In the genomic region with DNA sequence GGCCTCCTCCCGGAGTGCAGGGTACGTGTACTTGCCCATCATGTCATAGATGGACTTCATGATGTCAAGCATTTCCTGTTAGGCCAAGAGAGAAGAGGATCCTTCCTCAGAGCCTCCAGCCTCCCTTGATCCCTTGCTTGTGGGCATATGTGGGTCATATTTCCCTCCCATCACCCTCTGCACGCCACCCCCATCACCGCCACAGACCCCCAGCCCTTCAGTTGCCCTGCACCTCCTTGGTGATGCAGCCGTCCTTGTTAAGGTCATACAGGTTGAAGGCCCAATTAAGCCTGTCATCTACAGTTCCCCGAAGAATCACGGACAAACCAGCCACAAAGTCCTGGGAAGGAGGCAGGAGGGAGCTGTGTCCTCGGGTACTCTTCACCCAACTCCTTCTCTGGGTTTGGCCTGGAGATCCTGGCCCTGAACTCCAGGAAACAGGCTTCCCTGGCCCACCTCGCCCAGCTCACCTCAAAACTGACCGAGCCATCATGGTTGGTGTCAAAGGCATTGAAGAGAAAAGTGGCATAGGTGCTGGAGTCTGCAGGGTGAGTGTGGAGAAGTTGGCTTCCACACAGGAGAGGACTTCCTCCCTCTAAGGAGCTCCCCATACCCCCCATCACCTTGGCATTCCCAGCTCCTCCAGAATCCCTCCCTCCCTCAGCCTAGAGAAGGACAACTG, we compare ENCODE assay signal across 30 cellular contexts. TPM values are rescaled to one million over a fixed set of nuclear protein-coding genes. Genes with fewer than 3 reads are reported as not detected.
DNase-seq lines count a peak whose midpoint lies in the region; ATAC-seq and TF ChIP-seq lines count a peak whose summit lies in the region.
"Had no signal": no experiment of that assay in that cellular context is flagged by ENCODE, and none has a peak within 500 bp of the region (broad histone marks: within the 10 kb centered on the region; RNA-seq: fewer than 3 reads in every experiment).

No MANE protein-coding gene starts in this region.

- H3K27me3 Mint-ChIP-seq in CD4-positive, alpha-beta T cell, result peaks cover 5% of the 10 kb centered on the region
- no peaks in the 10 kb centered on the region for H3K27me3 Mint-ChIP-seq in nephron (ENCODE audit: low read depth)
- H3K27me3 Mint-ChIP-seq: activated CD4-positive, alpha-beta T cell treated with anti-CD3 and anti-CD28 coated beads, Interleukin-2, amount 10 ng/mL, durations not matched to agents 7 days and 5 days; stimulated activated memory B cell treated with anti-CD40 and anti-IgM and Interleukin-4, amounts not matched to agents 10 μg/mL and 1 μg/mL and 100 μg/mL, for 72 hours had no signal

- ATAC-seq in CD4-positive, alpha-beta T cell (ENCODE audit: poor library complexity), result no peak
- ATAC-seq in RWPE2 (ENCODE audit: low read depth) (no peak), GM21619 (IDR thresholded peaks at IDR 0.05; ENCODE audit: unreplicated experiment) (no peak)
- ATAC-seq: activated T-cell treated with anti-CD3 and anti-CD28 coated beads, Interleukin-2, amount 50 U/mL, for 72 hours; HCT116; stimulated activated memory B cell treated with anti-CD40 and anti-IgM and Interleukin-4, amounts not matched to agents 10 μg/mL and 1 μg/mL and 100 μg/mL, for 72 hours had no signal

- intact Hi-C loops in CD4-positive, alpha-beta T cell (cut with DNase I, micrococcal nuclease), result loop anchor here in 1 of 2 experiments (10.0 kb wide), 2 partner anchors 473 to 677 kb away; partner anchors contain the start of genes ACTR1A, BTRC and SUFU

- H3K4me1 Mint-ChIP-seq in CD4-positive, alpha-beta T cell (ENCODE audit: low read depth), result peaks cover 32% of the 10 kb centered on the region
- peaks cover 32% of the 10 kb centered on the region for H3K4me1 Mint-ChIP-seq in nephron

- TF ChIP-seq CTCF in CD4-positive, alpha-beta T cell (IDR thresholded peaks at IDR 0.05), result no peak
- TF ChIP-seq CTCF in RWPE2 (IDR thresholded peaks at IDR 0.05; ENCODE audit: poor library complexity, severe bottlenecking) (no peak), nephron (IDR thresholded peaks at IDR 0.05; ENCODE audit: unreplicated experiment in 3 of 3) (no peak)

- POLR2A ChIA-PET in CD4-positive, alpha-beta T cell (lab: Charles Lee), result interaction anchor here (16.7 kb wide), 1 partner anchor 11 kb away, joined by 223 read pairs; the partner anchor contains the start of gene OGA

- H3K36me3 Mint-ChIP-seq in CD4-positive, alpha-beta T cell (ENCODE audit: low read depth), result peaks cover 9% of the 10 kb centered on the region
- H3K36me3 Mint-ChIP-seq in nephron (ENCODE audit: low read depth), result peaks cover 8% of the 10 kb centered on the region
- H3K36me3 Mint-ChIP-seq: stimulated activated memory B cell treated with anti-CD40 and anti-IgM and Interleukin-4, amounts not matched to agents 10 μg/mL and 1 μg/mL and 100 μg/mL, for 72 hours had no signal

- H3K27ac ChIP-seq in CD4-positive, alpha-beta T cell (ENCODE audit: low read depth, low read length), result no peak overlapping the region
- no peak overlapping the region for H3K27ac ChIP-seq in RWPE2 (ENCODE audit: poor library complexity, severe bottlenecking)
- H3K27ac ChIP-seq: brain microvascular endothelial cell, SJCRH30 had no signal

- H3K36me3 ChIP-seq in RWPE2 (ENCODE audit: low read depth), result no peaks in the 10 kb centered on the region
- H3K36me3 ChIP-seq: brain microvascular endothelial cell, MG63, SJCRH30 had no signal

- peak overlapping the region; percentile 48 for H3K4me3 Mint-ChIP-seq in CD4-positive, alpha-beta T cell
- H3K4me3 Mint-ChIP-seq in nephron, result peak overlapping the region in 2 of 3 experiments; percentile 11 to 57
- H3K4me3 Mint-ChIP-seq: activated CD4-positive, alpha-beta T cell treated with anti-CD3 and anti-CD28 coated beads, Interleukin-2, amount 10 ng/mL, durations not matched to agents 7 days and 5 days; activated naive CD4-positive, alpha-beta T cell treated with anti-CD3 and anti-CD28 coated beads for 36 hours; activated T-cell treated with anti-CD3 and anti-CD28 coated beads, Interleukin-2, amount 50 U/mL, for 72 hours had no signal

- no peaks in the 10 kb centered on the region for H3K9me3 Mint-ChIP-seq in CD4-positive, alpha-beta T cell
- no peaks in the 10 kb centered on the region for H3K9me3 Mint-ChIP-seq in nephron
- H3K9me3 Mint-ChIP-seq: activated CD4-positive, alpha-beta T cell treated with anti-CD3 and anti-CD28 coated beads, Interleukin-2, amount 10 ng/mL, durations not matched to agents 7 days and 5 days; activated naive CD4-positive, alpha-beta T cell treated with anti-CD3 and anti-CD28 coated beads for 36 hours; activated T-cell treated with anti-CD3 and anti-CD28 coated beads, Interleukin-2, amount 50 U/mL, for 72 hours; nephron progenitor cell; stimulated activated memory B cell treated with anti-CD40 and anti-IgM and Interleukin-4, amounts not matched to agents 10 μg/mL and 1 μg/mL and 100 μg/mL, for 72 hours had no signal

- H3K4me1 ChIP-seq in RWPE2 (ENCODE audit: insufficient read depth, poor library complexity, severe bottlenecking), result peaks cover 5% of the 10 kb centered on the region

- peak overlapping the region; percentile 49 for H3K27ac Mint-ChIP-seq in CD4-positive, alpha-beta T cell
- H3K27ac Mint-ChIP-seq in nephron, result no peak overlapping the region
- H3K27ac Mint-ChIP-seq: activated CD4-positive, alpha-beta T cell treated with anti-CD3 and anti-CD28 coated beads, Interleukin-2, amount 10 ng/mL, durations not matched to agents 7 days and 5 days; activated T-cell treated with anti-CD3 and anti-CD28 coated beads, Interleukin-2, amount 50 U/mL, for 72 hours; nephron progenitor cell had no signal

- no peak overlapping the region for H3K4me3 ChIP-seq in RWPE2 (ENCODE audit: severe bottlenecking)
- H3K4me3 ChIP-seq: MG63, SJCRH30 had no signal

- H3K9me3 ChIP-seq in CD4-positive, alpha-beta T cell (ENCODE audit: control insufficient read depth, low read length), result no peaks in the 10 kb centered on the region
- no peaks in the 10 kb centered on the region for H3K9me3 ChIP-seq in RWPE2 (ENCODE audit: severe bottlenecking)
- H3K9me3 ChIP-seq: MG63, sigmoid colon, SJCRH30 had no signal

- peak in 1 of 10 experiments; percentile 32 for DNase-seq in CD4-positive, alpha-beta T cell
- DNase-seq in RWPE2 (ENCODE audit: low spot score) (peak; percentile 9), NCI-H2029 (lab: John Stamatoyannopoulos, UW) (no peak), LoVo (ENCODE audit: low spot score) (no peak)
- DNase-seq: activated CD4-positive, alpha-beta T cell treated with anti-CD3 and anti-CD28 coated beads, Interleukin-2, amount 10 ng/mL, durations not matched to agents 7 days and 5 days; activated naive CD4-positive, alpha-beta T cell treated with anti-CD3 and anti-CD28 coated beads for 36 hours; activated T-cell treated with anti-CD3 and anti-CD28 coated beads, Interleukin-2, amount 50 U/mL, for 72 hours; amniotic stem cell; brain microvascular endothelial cell; C1 segment of cervical spinal cord; effector CD8-positive, alpha-beta T cell; erythroblast; KBM-7; kidney; MG63; midbrain; NCI-H1105 treated with DMSO at 0.1 percent for 48 hours; NCI-H2029 treated with DMSO at 0.1 percent for 48 hours; NCI-H774; nephron progenitor cell; sigmoid colon; SJCRH30; stimulated activated CD4-positive, alpha-beta T cell treated with anti-CD3 and anti-CD28 coated beads, Interleukin-4, amount 100 ng/mL, for 4 hours had no signal

- H3K27me3 ChIP-seq in CD4-positive, alpha-beta T cell (ENCODE audit: control insufficient read depth, insufficient read depth, low read length), result no peaks in the 10 kb centered on the region
- no peaks in the 10 kb centered on the region for H3K27me3 ChIP-seq in RWPE2 (ENCODE audit: insufficient read depth, poor library complexity, severe bottlenecking)
- H3K27me3 ChIP-seq: brain microvascular endothelial cell, MG63, sigmoid colon, SJCRH30 had no signal

- CTCF ChIA-PET in CD4-positive, alpha-beta T cell (lab: Charles Lee), result interaction anchor here (1.1 to 5.3 kb wide), 4 partner anchors 9 to 16 kb away, joined by 3 to 24 read pairs (median 6); partner anchors contain the start of genes KCNIP2 and OGA

RNA-seq across cellular contexts. Expression of gene OGA, which starts 9.8 kb away (rescaled TPM):
- 100 to 1,000 TPM; 395 to 416 TPM for total RNA-seq in CD4-positive, alpha-beta T cell

RNA-seq across cellular contexts. Expression of gene KCNIP2, which starts 15.5 kb away (rescaled TPM):
- total RNA-seq in CD4-positive, alpha-beta T cell, result 1 to 10 TPM in 1 of 2 experiments, under 1 TPM in 1; 0.77 to 1.6 TPM

RNA-seq across cellular contexts. Expression of gene NPM3, which starts 44.8 kb away (rescaled TPM):
- total RNA-seq in CD4-positive, alpha-beta T cell, result 10 to 100 TPM; 15.5 to 15.8 TPM

RNA-seq across cellular contexts. Expression of gene FGF8, which starts 52.1 kb away (rescaled TPM):
- total RNA-seq in CD4-positive, alpha-beta T cell, result not detected
- total RNA-seq: activated CD4-positive, alpha-beta T cell treated with anti-CD3 and anti-CD28 coated beads, Interleukin-2, amount 10 ng/mL, durations not matched to agents 7 days and 5 days; activated naive CD4-positive, alpha-beta T cell treated with anti-CD3 and anti-CD28 coated beads for 36 hours; fibroblast of villous mesenchyme; HT-29; kidney; sigmoid colon; ureter had no signal
